ENCODE assay signal across 1 cellular context in genomic region chr16:12319464-12320030, GRCh38.
TF ChIP-seq lines count a peak whose summit lies in the region.

No MANE protein-coding gene starts in this region.

TF ChIP-seq in H1, 55 proteins besides CTCF, POLR2A, EP300 and RAD21 (continued from another document):
- TF ChIP-seq CHD7 (IDR thresholded peaks at IDR 0.05; ENCODE audit: insufficient replicate concordance, low read length) (no peak), JUND (IDR thresholded peaks at IDR 0.05; ENCODE audit: low read length) (no peak), CEBPB (IDR thresholded peaks at IDR 0.05; ENCODE audit: low read depth, low read length) (no peak), KDM5A (IDR thresholded peaks at IDR 0.05; ENCODE audit: low read length) (no peak), TAF7 (optimal IDR thresholded peaks at IDR 0.05; ENCODE audit: borderline replicate concordance, low read depth, low read length) (no peak), ATF3 (IDR thresholded peaks at IDR 0.05; ENCODE audit: insufficient read depth, low read depth, low read length) (no peak), TAF1 (IDR thresholded peaks at IDR 0.05; ENCODE audit: low read depth, low read length) (no peak), GABPA (IDR thresholded peaks at IDR 0.05; ENCODE audit: borderline replicate concordance, insufficient read depth, low read length) (no peak), NANOG (IDR thresholded peaks at IDR 0.05; ENCODE audit: insufficient read depth, low read depth, low read length, poor library complexity, severe bottlenecking) (no peak), SIN3A (conservative IDR thresholded peaks at IDR 0.05 in 1 of 2, IDR thresholded peaks at IDR 0.05 in 1 of 2; ENCODE audit: low read depth in 1 of 2, low read length in 2 of 2) (no peak), CBX5 (IDR thresholded peaks at IDR 0.05; ENCODE audit: low read depth, low read length) (no peak), KDM4A (IDR thresholded peaks at IDR 0.05; ENCODE audit: low read depth, low read length, severe bottlenecking) (no peak), HDAC2 (IDR thresholded peaks at IDR 0.05; ENCODE audit: borderline replicate concordance in 1 of 2, low read depth in 2 of 2, low read length in 2 of 2) (no peak), CREB1 (IDR thresholded peaks at IDR 0.05) (no peak), RFX5 (IDR thresholded peaks at IDR 0.05; ENCODE audit: borderline replicate concordance, low read depth, low read length) (no peak)
